22 cellular contexts compared by ENCODE assay signal in genomic region chr16:46775214-46775613, GRCh38. TPM values are rescaled to one million over a fixed set of nuclear protein-coding genes. Genes with fewer than 3 reads are reported as not detected.
DNase-seq lines count a peak whose midpoint lies in the region; ATAC-seq, FAIRE-seq and TF ChIP-seq lines count a peak whose summit lies in the region.
"Had no signal": no experiment of that assay in that cellular context is flagged by ENCODE, and none has a peak within 500 bp of the region (broad histone marks: within the 10 kb centered on the region; RNA-seq: fewer than 3 reads in every experiment).

No MANE protein-coding gene starts in this region.

- ATAC-seq in GM21576 (IDR thresholded peaks at IDR 0.05; ENCODE audit: unreplicated experiment) (peak; percentile 20), HG03442 (IDR thresholded peaks at IDR 0.05; ENCODE audit: unreplicated experiment) (peak; percentile 8), GM12878 (peak; percentile 42)
- ATAC-seq: activated CD8-positive, alpha-beta T cell treated with anti-CD3 and anti-CD28 coated beads, Interleukin-2, amount 10 ng/mL, durations not matched to agents 7 days and 5 days; activated T-cell treated with anti-CD3 and anti-CD28 coated beads, Interleukin-2, amount 50 U/mL, for 72 hours; body of pancreas; gastroesophageal sphincter; K562 had no signal

- no peak for TF ChIP-seq RAD21 in GM12878 (IDR thresholded peaks at IDR 0.05; ENCODE audit: insufficient read depth, low read depth, low read length)

- in situ Hi-C loops in GM12878 (cut with MboI): no loop called here

- BruUV-seq in GM12878 (replicated peaks; lab: Mats Ljungman, UMichigan): no TSS peak

- intact Hi-C loops in GM12878 (cut with micrococcal nuclease; ENCODE audit: unreplicated experiment): no loop called here

- H3K27me3 ChIP-seq in BLaER1 treated with 17β-estradiol and CSF1 and Interleukin-3, amounts not matched to agents 10 nM and 100 nM: no peaks in the 10 kb centered on the region
- no peaks in the 10 kb centered on the region for H3K27me3 ChIP-seq in GM12878 (replicated peaks in 1 of 2; ENCODE audit: control insufficient read depth in 2 of 2, insufficient read depth in 2 of 2, low read length in 1 of 2)
- H3K27me3 ChIP-seq: body of pancreas, gastroesophageal sphincter, neural progenitor cell had no signal

- no peak overlapping the region for H3K27ac ChIP-seq in BLaER1 treated with 17β-estradiol and CSF1 and Interleukin-3, amounts not matched to agents 10 nM and 100 nM
- H3K27ac ChIP-seq in GM12878 (ENCODE audit: control insufficient read depth, insufficient read depth): peak overlapping the region; percentile 53; the same call in 1 of the 2 replicates
- H3K27ac ChIP-seq: body of pancreas, gastroesophageal sphincter, neural progenitor cell, thoracic aorta had no signal

- peaks cover 33 to 77% (median 66%) of the 10 kb centered on the region in 11 experiments for H3K9me3 ChIP-seq in BLaER1 treated with 17β-estradiol and CSF1 and Interleukin-3, amounts not matched to agents 10 nM and 100 nM (replicated peaks in 1 of 11)
- H3K9me3 ChIP-seq in GM12878 (replicated peaks; ENCODE audit: control insufficient read depth, insufficient read depth, low read length): peaks cover 10% of the 10 kb centered on the region; the same call in 2 of the 3 replicates
- H3K9me3 ChIP-seq: body of pancreas, gastroesophageal sphincter, thoracic aorta had no signal

- TF ChIP-seq POLR2A in GM12878 (IDR thresholded peaks at IDR 0.05; ENCODE audit: low read depth, low read length) (no peak), GM12892 (IDR thresholded peaks at IDR 0.05; ENCODE audit: low read depth, low read length) (no peak)

- peak overlapping the region; percentile 2 to 58 (median 46); a peak in 17 of 22 replicates for H3K4me2 ChIP-seq in BLaER1 treated with 17β-estradiol and CSF1 and Interleukin-3, amounts not matched to agents 10 nM and 100 nM
- H3K4me2 ChIP-seq in GM12878 (ENCODE audit: control insufficient read depth, insufficient read depth): peak overlapping the region; percentile 68; the same call in 1 of the 2 replicates
- H3K4me2 ChIP-seq: neural progenitor cell had no signal

- no peak for DNase-seq in GM12878 (ENCODE audit: low read depth, low spot score)
- DNase-seq in midbrain (lab: John Stamatoyannopoulos, UW): no peak
- DNase-seq in GM12892 (ENCODE audit: insufficient read length): no peak
- DNase-seq in DMS79 (lab: John Stamatoyannopoulos, UW): no peak
- DNase-seq in DMS153 treated with DMSO at 0.1 percent for 48 hours (lab: John Stamatoyannopoulos, UW; ENCODE audit: unreplicated experiment): no peak
- DNase-seq: 8988T; activated CD8-positive, alpha-beta T cell treated with anti-CD3 and anti-CD28 coated beads, Interleukin-2, amount 10 ng/mL, durations not matched to agents 7 days and 5 days; activated naive CD8-positive, alpha-beta T cell treated with anti-CD3 and anti-CD28 coated beads for 36 hours; activated T-cell treated with anti-CD3 and anti-CD28 coated beads, Interleukin-2, amount 50 U/mL, for 72 hours; body of pancreas; GF-D8; NCI-H1105; NCI-H2107; NCI-H510A treated with DMSO at 0.1 percent for 48 hours had no signal

- H2AFZ ChIP-seq in GM12878 (ENCODE audit: control insufficient read depth, low read depth, low read length): no peak overlapping the region
- H2AFZ ChIP-seq: neural progenitor cell had no signal

- peak overlapping the region in 1 of 10 experiments; percentile 5; a peak in 1 of 20 replicates for H3K4me3 ChIP-seq in BLaER1 treated with 17β-estradiol and CSF1 and Interleukin-3, amounts not matched to agents 10 nM and 100 nM
- no peak overlapping the region for H3K4me3 ChIP-seq in GM12878
- H3K4me3 ChIP-seq: body of pancreas, gastroesophageal sphincter, K562, neural progenitor cell, thoracic aorta had no signal

- RAD21 ChIA-PET in GM12878 (lab: Charles Lee; ENCODE audit: unreplicated experiment): interaction anchor here (1.1 to 1.7 kb wide), 3 partner anchors 10 to 14 kb away, joined by 4 read pairs; no protein-coding TSS in a partner anchor

- POLR2A ChIA-PET in GM12878 (lab: Charles Lee): interaction anchor here (0.6 to 0.7 kb wide), 2 partner anchors 10 to 25 kb away, joined by 3 read pairs; no protein-coding TSS in a partner anchor

- H3K79me2 ChIP-seq in GM12878 (ENCODE audit: control insufficient read depth, insufficient read depth, low read length): no peaks in the 10 kb centered on the region

- CTCF ChIA-PET in GM12878 (lab: Yijun Ruan, JAX): interaction anchor here (1.1 to 2.9 kb wide), 3 partner anchors 13 to 47 kb away, joined by 3 to 13 read pairs (median 5); no protein-coding TSS in a partner anchor

- H3K36me3 ChIP-seq in BLaER1 treated with 17β-estradiol and CSF1 and Interleukin-3, amounts not matched to agents 10 nM and 100 nM: peaks cover 0 to 22% (median 9%) of the 10 kb centered on the region in 11 experiments; a peak in 9 of 22 replicates
- H3K36me3 ChIP-seq in GM12878 (ENCODE audit: control insufficient read depth in 2 of 2, insufficient read depth in 2 of 2, low read length in 1 of 2): no peaks in the 10 kb centered on the region
- H3K36me3 ChIP-seq: gastroesophageal sphincter, neural progenitor cell, thoracic aorta had no signal

- SMC1A ChIA-PET in GM12878 (lab: Charles Lee; ENCODE audit: uncharacterized antibody, unreplicated experiment): interaction anchor here (1.0 to 1.6 kb wide), 6 partner anchors 10 to 59 kb away, joined by 3 to 12 read pairs (median 4); no protein-coding TSS in a partner anchor

- peaks cover 17 to 59% (median 22%) of the 10 kb centered on the region in 10 experiments for H3K4me1 ChIP-seq in BLaER1 treated with 17β-estradiol and CSF1 and Interleukin-3, amounts not matched to agents 10 nM and 100 nM
- H3K4me1 ChIP-seq in GM12878 (ENCODE audit: control insufficient read depth, insufficient read depth, low read length): peaks cover 17% of the 10 kb centered on the region
- H3K4me1 ChIP-seq: body of pancreas, gastroesophageal sphincter, neural progenitor cell had no signal

- no peak overlapping the region for H3K9ac ChIP-seq in BLaER1 treated with 17β-estradiol and CSF1 and Interleukin-3, amounts not matched to agents 10 nM and 100 nM
- no peak overlapping the region for H3K9ac ChIP-seq in GM12878 (ENCODE audit: control insufficient read depth, insufficient read depth, low read length)
- H3K9ac ChIP-seq: neural progenitor cell had no signal

- 74% methylated on average over 4 of the region's 4 CpGs for WGBS in GM12878 (ENCODE audit: insufficient coverage, insufficient replicate concordance, low lambda C conversion rate, missing lambda C conversion rate)

- TF ChIP-seq EP300 in GM12878 (IDR thresholded peaks at IDR 0.05; ENCODE audit: borderline replicate concordance in 1 of 2, control insufficient read depth in 1 of 2, low read depth in 2 of 2, low read length in 2 of 2): no peak

- H4K20me1 ChIP-seq in BLaER1 treated with 17β-estradiol and CSF1 and Interleukin-3, amounts not matched to agents 10 nM and 100 nM: no peaks in the 10 kb centered on the region
- no peaks in the 10 kb centered on the region for H4K20me1 ChIP-seq in GM12878 (ENCODE audit: control insufficient read depth, insufficient read depth)

- FAIRE-seq in GM12878 (lab: Jason Lieb, UNC) (no peak), GM12892 (lab: Jason Lieb, UNC) (no peak)
- FAIRE-seq: endothelial cell of umbilical vein, K562 had no signal

- no peak for TF ChIP-seq CTCF in GM12878 (IDR thresholded peaks at IDR 0.05 in 2 of 3, conservative IDR thresholded peaks at IDR 0.05 in 1 of 3; ENCODE audit: control insufficient read depth in 2 of 3, extremely low read depth in 1 of 3, insufficient read depth in 1 of 3, low read depth in 3 of 3, low read length in 3 of 3)

TF ChIP-seq in GM12878, 131 proteins besides CTCF, POLR2A, EP300 and RAD21 (continues in another document):
- no peak for TF ChIP-seq BHLHE40 (IDR thresholded peaks at IDR 0.05; ENCODE audit: borderline replicate concordance in 1 of 2, low read depth in 2 of 2, low read length in 1 of 2)
- TF ChIP-seq NFYA (IDR thresholded peaks at IDR 0.05; ENCODE audit: borderline replicate concordance, low read depth, low read length): no peak
- TF ChIP-seq SREBF2 (IDR thresholded peaks at IDR 0.05; ENCODE audit: low read length): no peak

RNA-seq across cellular contexts. Expression of gene MYLK3, which starts 27.1 kb away (rescaled TPM):
- 1.7 and 1.9 TPM in 2 replicates for total RNA-seq in GM12878 (2013; cell fraction: nucleolus; rRNA removed)
- total RNA-seq in GM12878 (2014; rRNA removed) (0.27 and 0.28 TPM in 2 replicates), GM12878 (2014; rRNA removed; fragmentation: Illumina TruSeq; extraction: Trizol) (0.14 and 0.27 TPM in 2 replicates), GM12878 (2021) (0.37 and 0.46 TPM in 2 replicates)
- polyA plus RNA-seq in GM12878 (2011; ENCODE audit: low read depth): 0.12 TPM
- polyA plus RNA-seq in GM12878 (2011; rRNA removed) (0.15 and 0.20 TPM in 2 replicates), GM12878 (2014; fragmentation: Illumina TruSeq; extraction: Trizol) (0.12 and 0.14 TPM in 2 replicates), GM12878 (2014; fragmentation: Nextera tagmentation; extraction: Ambion mirVana) (under 1 TPM; 0.02 to 0.05 TPM), GM12878 (2014; rRNA removed) (0.17 and 0.37 TPM in 2 replicates), GM12878 (2016; fragmentation: Nextera tagmentation; extraction: Ambion mirVana) (under 1 TPM; 0.18 to 0.21 TPM)
- polyA plus RNA-seq in GM12878 (2011; cell fraction: cytosol; rRNA removed): 0.17 and 0.18 TPM in 2 replicates
- polyA plus RNA-seq in GM12878 (2011; cell fraction: nucleus; rRNA removed): 0.15 and 0.20 TPM in 2 replicates
- 0.32 and 0.45 TPM in 2 replicates for polyA plus RNA-seq in GM12878 (2012)
- polyA minus RNA-seq in GM12878 (2011; rRNA and poly(A)+ RNA removed): 0.62 and 0.66 TPM in 2 replicates
- polyA minus RNA-seq in GM12878 (2011; cell fraction: cytosol; rRNA and poly(A)+ RNA removed): 0.40 TPM in 1 of 2 replicates, not detected in the other
- polyA minus RNA-seq in GM12878 (2011; cell fraction: nucleus; rRNA and poly(A)+ RNA removed): 1.1 TPM in 2 replicates
- polyA plus RNA-seq in GM12892 (2012; ENCODE audit: missing spikeins): 0.19 TPM
- total RNA-seq: endothelial cell of umbilical vein had no signal
- polyA plus RNA-seq: endothelial cell of umbilical vein had no signal

RNA-seq across cellular contexts. Expression of gene C16orf87, which starts 55.8 kb away (rescaled TPM):
- total RNA-seq in GM12878 (2013; cell fraction: nucleolus; rRNA removed): 16.2 and 17.0 TPM in 2 replicates
- 18.4 and 24.3 TPM in 2 replicates for total RNA-seq in GM12878 (2014; rRNA removed)
- total RNA-seq in GM12878 (2014; rRNA removed; fragmentation: Illumina TruSeq; extraction: Trizol): 32.6 and 34.9 TPM in 2 replicates
- total RNA-seq in GM12878 (2021): 21.8 and 21.9 TPM in 2 replicates
- polyA plus RNA-seq in GM12878 (2011; ENCODE audit: low read depth): 12.4 TPM
- polyA plus RNA-seq in GM12878 (2011; rRNA removed): 19.7 and 30.8 TPM in 2 replicates
- 4.3 and 5.1 TPM in 2 replicates for polyA plus RNA-seq in GM12878 (2011; cell fraction: cytosol; rRNA removed)
- 5.9 TPM in 2 replicates for polyA plus RNA-seq in GM12878 (2011; cell fraction: nucleus; rRNA removed)
- 19.6 and 27.0 TPM in 2 replicates for polyA plus RNA-seq in GM12878 (2012)
- 29.3 and 40.1 TPM in 2 replicates for polyA plus RNA-seq in GM12878 (2014; fragmentation: Illumina TruSeq; extraction: Trizol)
- polyA plus RNA-seq in GM12878 (2014; fragmentation: Nextera tagmentation; extraction: Ambion mirVana): 10 to 100 TPM; 49.0 to 51.8 TPM
- polyA plus RNA-seq in GM12878 (2014; rRNA removed): 16.8 and 18.5 TPM in 2 replicates
- polyA plus RNA-seq in GM12878 (2016; fragmentation: Nextera tagmentation; extraction: Ambion mirVana): 10 to 100 TPM; 69.8 to 72.6 TPM
- 5.1 and 10.2 TPM in 2 replicates for polyA minus RNA-seq in GM12878 (2011; rRNA and poly(A)+ RNA removed)
- 4.2 and 4.9 TPM in 2 replicates for polyA minus RNA-seq in GM12878 (2011; cell fraction: cytosol; rRNA and poly(A)+ RNA removed)
- 4.1 and 7.7 TPM in 2 replicates for polyA minus RNA-seq in GM12878 (2011; cell fraction: nucleus; rRNA and poly(A)+ RNA removed)
- polyA plus RNA-seq in GM12892 (2012; ENCODE audit: missing spikeins): 28.3 TPM
